ENCODE assay signal across 8 cellular contexts in genomic region chr20:2688041-2688591, GRCh38.
DNase-seq lines count a peak whose midpoint lies in the region; ATAC-seq lines count a peak whose summit lies in the region.

No MANE protein-coding gene starts in this region.

- intact Hi-C loops in head of caudate nucleus (cut with DNase I), result no loop called here

- no peak for ATAC-seq in HG02938 (IDR thresholded peaks at IDR 0.05; ENCODE audit: unreplicated experiment)

- H3K4me3 ChIP-seq in skeletal muscle cell (ENCODE audit: low read depth, low read length), result no peak overlapping the region

- DNase-seq in 8988T (peak; percentile 70), GM19238 (ENCODE audit: insufficient read length, low spot score) (peak; percentile 48), RKO (ENCODE audit: low spot score) (peak; percentile 37), head of caudate nucleus (peak in 41 of 42 donors; percentile 35 to 87 (median 68)), skeletal muscle cell (ENCODE audit: low read depth) (peak; percentile 10), DMS114 treated with DMSO at 0.1 percent for 48 hours (lab: John Stamatoyannopoulos, UW; ENCODE audit: unreplicated experiment) (no peak)
- DNase-seq in activated T-helper 9 cell treated with anti-CD3 and anti-CD28 coated beads, Interleukin-2, amount 50 U/mL, for 16 hours (ENCODE audit: low read depth), result peak; percentile 64
